ENCODE assay signal across 8 cellular contexts in genomic region chr21:32411366-32412161, GRCh38. TPM values are rescaled to one million over a fixed set of nuclear protein-coding genes. Genes with fewer than 3 reads are reported as not detected.
DNase-seq lines count a peak whose midpoint lies in the region; ATAC-seq and TF ChIP-seq lines count a peak whose summit lies in the region.

No MANE protein-coding gene starts in this region.

- peak overlapping the region; percentile 82 for H3K4me3 ChIP-seq in GM23338

- peaks cover 17% of the 10 kb centered on the region; the same call in 1 of the 2 replicates for H3F3A ChIP-seq in GM23338 (replicated peaks; ENCODE audit: low read depth)

- peaks cover 3% of the 10 kb centered on the region; the same call in 1 of the 2 replicates for H3K36me3 ChIP-seq in GM23338 (ENCODE audit: insufficient read depth)

- H3K27ac Mint-ChIP-seq in GM23338 (no peak overlapping the region), glutamatergic neuron (ENCODE audit: unreplicated experiment) (no peak overlapping the region)
- peak overlapping the region; percentile 90 for H3K27ac Mint-ChIP-seq in activated naive CD4-positive, alpha-beta T cell treated with anti-CD3 and anti-CD28 coated beads for 36 hours

- 0 out of 2 replicates have a peak, but pooled peaks cover 5% of the 10 kb centered on the region for H4K20me1 ChIP-seq in GM23338 (replicated peaks; ENCODE audit: insufficient read depth)

- intact Hi-C loops in activated naive CD4-positive, alpha-beta T cell treated with anti-CD3 and anti-CD28 coated beads for 36 hours (cut with micrococcal nuclease) = loop anchor here (1.0 to 5.0 kb wide), 7 partner anchors 8 to 359 kb away; partner anchors contain the start of genes CFAP298, MIS18A, PAXBP1 and SYNJ1

- TF ChIP-seq CTCF in GM23338 (conservative IDR thresholded peaks at IDR 0.05; ENCODE audit: low read depth in 2 of 2) (no peak), RWPE1 (conservative IDR thresholded peaks at IDR 0.05; ENCODE audit: low read depth) (no peak), glutamatergic neuron (IDR thresholded peaks at IDR 0.05; ENCODE audit: partially characterized antibody, unreplicated experiment) (no peak), GM20000 (IDR thresholded peaks at IDR 0.05; ENCODE audit: extremely low read depth, missing control alignments) (no peak)

- peak overlapping the region; percentile 97 for H3K4me2 ChIP-seq in GM23338

- H3K4me1 ChIP-seq in GM23338 (ENCODE audit: insufficient read depth) = peaks cover 34% of the 10 kb centered on the region

- H3K4me1 Mint-ChIP-seq in GM23338 (peaks cover 31% of the 10 kb centered on the region), glutamatergic neuron (ENCODE audit: low read depth, unreplicated experiment) (peaks cover 32% of the 10 kb centered on the region)
- peaks cover 33% of the 10 kb centered on the region for H3K4me1 Mint-ChIP-seq in activated naive CD4-positive, alpha-beta T cell treated with anti-CD3 and anti-CD28 coated beads for 36 hours (ENCODE audit: low read depth)

- H3K27me3 Mint-ChIP-seq in GM23338 (ENCODE audit: insufficient read depth, low read depth, poor library complexity) (peaks cover 45% of the 10 kb centered on the region), glutamatergic neuron (ENCODE audit: unreplicated experiment) (peaks cover 21% of the 10 kb centered on the region)
- H3K27me3 Mint-ChIP-seq in activated naive CD4-positive, alpha-beta T cell treated with anti-CD3 and anti-CD28 coated beads for 36 hours (ENCODE audit: low read depth) = no peaks in the 10 kb centered on the region

- CTCF ChIA-PET in RWPE1 (lab: Yijun Ruan, JAX) = interaction anchor here (0.6 kb wide), 1 partner anchor 8 kb away, joined by 3 read pairs; no protein-coding TSS in a partner anchor
- CTCF ChIA-PET in activated naive CD4-positive, alpha-beta T cell treated with anti-CD3 and anti-CD28 coated beads for 36 hours (lab: Charles Lee) = interaction anchor here (1.5 to 1.9 kb wide), 3 partner anchors 157 to 189 kb away, joined by 3 to 8 read pairs (median 7); no protein-coding TSS in a partner anchor

- POLR2A ChIA-PET in RWPE1 (lab: Yijun Ruan, JAX; ENCODE audit: low non-redundant PET) = interaction anchor here (0.6 to 0.9 kb wide), 2 partner anchors 15 to 189 kb away, joined by 3 read pairs; no protein-coding TSS in a partner anchor

- H3K9me2 ChIP-seq in GM23338 (ENCODE audit: insufficient read depth) = no peaks in the 10 kb centered on the region

- ATAC-seq in GM23338 = peak; percentile 22
- ATAC-seq in GM19463 (IDR thresholded peaks at IDR 0.05; ENCODE audit: unreplicated experiment) = no peak

- DNase-seq in GM23338 (ENCODE audit: low spot score) (peak; percentile 74), RWPE1 (ENCODE audit: low spot score) (no peak), glutamatergic neuron (peak; percentile 51), nucleus accumbens (lab: John Stamatoyannopoulos, UW) (peak in 54 of 56 donors; percentile 23 to 90 (median 70)), substantia nigra (lab: John Stamatoyannopoulos, UW) (peak in 48 of 49 donors; percentile 26 to 96 (median 72)), GM20000 (ENCODE audit: low spot score) (no peak)
- DNase-seq in activated naive CD4-positive, alpha-beta T cell treated with anti-CD3 and anti-CD28 coated beads for 36 hours = peak; percentile 71

- H3K79me2 ChIP-seq in GM23338 (replicated peaks; ENCODE audit: insufficient read depth) = no peaks in the 10 kb centered on the region; the same call in 1 of the 2 replicates

- H3K4me3 Mint-ChIP-seq in GM23338 (peak overlapping the region; percentile 80), glutamatergic neuron (ENCODE audit: unreplicated experiment) (peak overlapping the region; percentile 87)
- peak overlapping the region; percentile 92 for H3K4me3 Mint-ChIP-seq in activated naive CD4-positive, alpha-beta T cell treated with anti-CD3 and anti-CD28 coated beads for 36 hours

- no peaks in the 10 kb centered on the region for H3K36me3 Mint-ChIP-seq in GM23338 (ENCODE audit: low read depth)
- H3K36me3 Mint-ChIP-seq in activated naive CD4-positive, alpha-beta T cell treated with anti-CD3 and anti-CD28 coated beads for 36 hours (ENCODE audit: low read depth) = peaks cover 3% of the 10 kb centered on the region
- H3K36me3 Mint-ChIP-seq in glutamatergic neuron (ENCODE audit: unreplicated experiment) = peaks cover 4% of the 10 kb centered on the region

- no peak overlapping the region for H3K27ac ChIP-seq in GM23338 (ENCODE audit: low read depth)
- H3K27ac ChIP-seq in RWPE1 = peak overlapping the region; percentile 98
- H3K27ac ChIP-seq in substantia nigra (ENCODE audit: low read depth, low read length, poor library complexity, severe bottlenecking) = peak overlapping the region; percentile 99

- peak overlapping the region; percentile 99 for H2AFZ ChIP-seq in GM23338

- no peaks in the 10 kb centered on the region; the same call in 2 of the 3 replicates for H3K9me3 Mint-ChIP-seq in GM23338
- no peaks in the 10 kb centered on the region for H3K9me3 Mint-ChIP-seq in activated naive CD4-positive, alpha-beta T cell treated with anti-CD3 and anti-CD28 coated beads for 36 hours
- H3K9me3 Mint-ChIP-seq in glutamatergic neuron (ENCODE audit: unreplicated experiment) = peaks cover 11% of the 10 kb centered on the region

- peaks cover 71% of the 10 kb centered on the region for H3K27me3 ChIP-seq in GM23338 (ENCODE audit: insufficient read depth)

TF ChIP-seq in GM23338, 12 proteins besides CTCF, POLR2A, EP300 and RAD21:
- TF ChIP-seq EZH2 (IDR thresholded peaks at IDR 0.05; ENCODE audit: low read depth, unreplicated experiment) (peak; percentile 66), ZNF331 (CRISPR knock-in tag; IDR thresholded peaks at IDR 0.05; ENCODE audit: low read depth) (no peak), CREB1 (CRISPR knock-in tag; IDR thresholded peaks at IDR 0.05; ENCODE audit: low read depth) (peak; percentile 50)

RNA-seq across cellular contexts. Expression of gene EVA1C, which starts 0.9 kb away (rescaled TPM):
- total RNA-seq in GM23338 (2014; rRNA removed; shearing (Covaris generic)) = 3.8 and 6.9 TPM in 2 replicates
- polyA plus RNA-seq in GM23338 (2016; fragmentation: Nextera tagmentation; extraction: Ambion mirVana) = 3.9 and 4.6 TPM in 2 replicates
- total RNA-seq in activated naive CD4-positive, alpha-beta T cell treated with anti-CD3 and anti-CD28 coated beads for 36 hours = 1 to 10 TPM; 5.3 to 5.9 TPM
- 2.5 TPM for total RNA-seq in glutamatergic neuron (ENCODE audit: unreplicated experiment)

RNA-seq across cellular contexts. Expression of gene URB1, which starts 18.8 kb away (rescaled TPM):
- total RNA-seq in GM23338 (2014; rRNA removed; shearing (Covaris generic)) = 42.2 and 44.1 TPM in 2 replicates
- polyA plus RNA-seq in GM23338 (2016; fragmentation: Nextera tagmentation; extraction: Ambion mirVana) = 6.8 and 7.7 TPM in 2 replicates
- total RNA-seq in activated naive CD4-positive, alpha-beta T cell treated with anti-CD3 and anti-CD28 coated beads for 36 hours = 10 to 100 TPM; 20.8 to 21.4 TPM
- 15.5 TPM for total RNA-seq in glutamatergic neuron (ENCODE audit: unreplicated experiment)

Comparison
In these comparisons a context has a peak if more than half of its experiments do, and no peak if none do; other contexts are left out.
1. DNase-seq: peak in GM23338 (single experiment), activated naive CD4-positive, alpha-beta T cell treated with anti-CD3 and anti-CD28 coated beads for 36 hours (single experiment), glutamatergic neuron (single experiment), nucleus accumbens (54 of 56) and substantia nigra (48 of 49); none in RWPE1 (single experiment) and GM20000 (single experiment).
2. Peak in every context shown above with its lines, with median percentiles within 50 percentile points of each other: H3K4me3 Mint-ChIP-seq.